ENCODE assay signal across 8 cellular contexts in genomic region chr17:45316271-45317112, GRCh38. TPM values are rescaled to one million over a fixed set of nuclear protein-coding genes. Genes with fewer than 3 reads are reported as not detected.
A peak's percentile ranks its signal among the peaks of the same experiment; 100 is the strongest.
DNase-seq lines count a peak whose midpoint lies in the region; ATAC-seq and TF ChIP-seq lines count a peak whose summit lies in the region.

Gene MAP3K14, minus strand, starts transcription at chr17:45317020. Its CDS starts 26,275 bp downstream, at chr17:45290745.

- H3K36me3 ChIP-seq in endodermal cell (ENCODE audit: control insufficient read depth, insufficient read depth, low read length) (no peaks in the 10 kb centered on the region), mesodermal cell (ENCODE audit: control insufficient read depth, insufficient read depth, low read length) (peaks cover 3% of the 10 kb centered on the region)

- H3K9me3 ChIP-seq in endodermal cell (ENCODE audit: control insufficient read depth, low read length) = no peaks in the 10 kb centered on the region
- H3K9me3 ChIP-seq in mesodermal cell (ENCODE audit: control insufficient read depth, low read length) = no peaks in the 10 kb centered on the region

- TF ChIP-seq CTCF in endodermal cell (conservative IDR thresholded peaks at IDR 0.05) = no peak

- no peaks in the 10 kb centered on the region for H3K36me3 Mint-ChIP-seq in endodermal cell (ENCODE audit: low read depth)
- H3K36me3 Mint-ChIP-seq in stimulated activated naive CD8-positive, alpha-beta T cell treated with anti-CD3 and anti-CD28 coated beads, Interleukin-15, Interleukin-2, amounts not matched to agents 100 ng/mL and 50 ng/mL, for 24 hours (ENCODE audit: low read depth) = peaks cover 39% of the 10 kb centered on the region

- H3K4me3 ChIP-seq in endodermal cell (ENCODE audit: low read length) = peak within 1 kb of the TSS; percentile 87
- peak within 1 kb of the TSS; percentile 59 for H3K4me3 ChIP-seq in mesodermal cell (ENCODE audit: extremely low read depth, insufficient read depth, low read length, poor library complexity, severe bottlenecking)

- peak within 1 kb of the TSS; percentile 66 for H3K9ac ChIP-seq in endodermal cell (ENCODE audit: extremely low read depth, low read length, poor library complexity, severe bottlenecking)

- peak within 1 kb of the TSS; percentile 73 for H3K4me3 Mint-ChIP-seq in endodermal cell
- H3K4me3 Mint-ChIP-seq in stimulated activated naive CD8-positive, alpha-beta T cell treated with anti-CD3 and anti-CD28 coated beads, Interleukin-15, Interleukin-2, amounts not matched to agents 100 ng/mL and 50 ng/mL, for 24 hours = peak within 1 kb of the TSS; percentile 96

- H3K27me3 ChIP-seq in endodermal cell (ENCODE audit: control insufficient read depth, insufficient read depth, low read length, poor library complexity, severe bottlenecking) = no peaks in the 10 kb centered on the region

- 0 to 6% methylated on average over 6 to 89 of the region's 89 CpGs for WGBS in endodermal cell (ENCODE audit: insufficient coverage in 1 of 2, insufficient read length in 1 of 2), 2 experiments
- WGBS in mesodermal cell (ENCODE audit: insufficient coverage in 2 of 2), 2 experiments = 0% methylated on average over 78 of the region's 89 CpGs

- peaks cover 14% of the 10 kb centered on the region for H3K27me3 Mint-ChIP-seq in endodermal cell (ENCODE audit: insufficient read depth)
- H3K27me3 Mint-ChIP-seq in stimulated activated naive CD8-positive, alpha-beta T cell treated with anti-CD3 and anti-CD28 coated beads, Interleukin-15, Interleukin-2, amounts not matched to agents 100 ng/mL and 50 ng/mL, for 24 hours = no peaks in the 10 kb centered on the region

- peak; percentile 79 to 82 for DNase-seq in NCI-H524 (lab: John Stamatoyannopoulos, UW)
- DNase-seq in NCI-H524 treated with DMSO at 0.1 percent for 48 hours (lab: John Stamatoyannopoulos, UW) = no peak
- DNase-seq in NCI-H748 (lab: John Stamatoyannopoulos, UW; ENCODE audit: unreplicated experiment) = peak; percentile 84
- peak; percentile 32 for DNase-seq in activated CD8-positive, alpha-beta memory T cell treated with anti-CD3 and anti-CD28 coated beads, Interleukin-2, amount 50 U/mL, for 1 hour (ENCODE audit: extremely low read depth)
- peak; percentile 91 for DNase-seq in endodermal cell

- ATAC-seq in HG02981 (IDR thresholded peaks at IDR 0.05; ENCODE audit: unreplicated experiment) = peak; percentile 10

- H3K9me3 Mint-ChIP-seq in endodermal cell = no peaks in the 10 kb centered on the region
- H3K9me3 Mint-ChIP-seq in stimulated activated naive CD8-positive, alpha-beta T cell treated with anti-CD3 and anti-CD28 coated beads, Interleukin-15, Interleukin-2, amounts not matched to agents 100 ng/mL and 50 ng/mL, for 24 hours = no peaks in the 10 kb centered on the region

- H3K4me1 Mint-ChIP-seq in endodermal cell = peaks cover 28% of the 10 kb centered on the region
- peaks cover 81% of the 10 kb centered on the region for H3K4me1 Mint-ChIP-seq in stimulated activated naive CD8-positive, alpha-beta T cell treated with anti-CD3 and anti-CD28 coated beads, Interleukin-15, Interleukin-2, amounts not matched to agents 100 ng/mL and 50 ng/mL, for 24 hours (ENCODE audit: low read depth)

- H3K27ac ChIP-seq in endodermal cell (ENCODE audit: low read depth, low read length) = peak within 1 kb of the TSS; percentile 92
- peak within 1 kb of the TSS; percentile 88 for H3K27ac ChIP-seq in mesodermal cell (ENCODE audit: low read depth, low read length, severe bottlenecking)

- peak within 1 kb of the TSS; percentile 91 for H3K27ac Mint-ChIP-seq in endodermal cell
- peak within 1 kb of the TSS; percentile 99 for H3K27ac Mint-ChIP-seq in stimulated activated naive CD8-positive, alpha-beta T cell treated with anti-CD3 and anti-CD28 coated beads, Interleukin-15, Interleukin-2, amounts not matched to agents 100 ng/mL and 50 ng/mL, for 24 hours

- H3K4me1 ChIP-seq in endodermal cell (ENCODE audit: control insufficient read depth, insufficient read depth, low read length) = peaks cover 3% of the 10 kb centered on the region
- H3K4me1 ChIP-seq in mesodermal cell (ENCODE audit: control insufficient read depth, insufficient read depth, low read length, poor library complexity, severe bottlenecking) = peaks cover 53% of the 10 kb centered on the region

RNA-seq across cellular contexts. Expression of gene MAP3K14, which starts in this region (rescaled TPM):
- 1 to 10 TPM; 4.6 to 5.5 TPM for total RNA-seq in endodermal cell
- 5.3 TPM for polyA plus RNA-seq in endodermal cell (2013, experiment 1 of 2)
- polyA plus RNA-seq in endodermal cell (2013, experiment 2 of 2) = 4.0 TPM
- polyA plus RNA-seq in mesodermal cell (2013, experiment 1 of 2) = 3.7 TPM
- 3.2 TPM for polyA plus RNA-seq in mesodermal cell (2013, experiment 2 of 2)
